Comparison of ENCODE assay signal across 12 cellular contexts in the genomic region with DNA sequence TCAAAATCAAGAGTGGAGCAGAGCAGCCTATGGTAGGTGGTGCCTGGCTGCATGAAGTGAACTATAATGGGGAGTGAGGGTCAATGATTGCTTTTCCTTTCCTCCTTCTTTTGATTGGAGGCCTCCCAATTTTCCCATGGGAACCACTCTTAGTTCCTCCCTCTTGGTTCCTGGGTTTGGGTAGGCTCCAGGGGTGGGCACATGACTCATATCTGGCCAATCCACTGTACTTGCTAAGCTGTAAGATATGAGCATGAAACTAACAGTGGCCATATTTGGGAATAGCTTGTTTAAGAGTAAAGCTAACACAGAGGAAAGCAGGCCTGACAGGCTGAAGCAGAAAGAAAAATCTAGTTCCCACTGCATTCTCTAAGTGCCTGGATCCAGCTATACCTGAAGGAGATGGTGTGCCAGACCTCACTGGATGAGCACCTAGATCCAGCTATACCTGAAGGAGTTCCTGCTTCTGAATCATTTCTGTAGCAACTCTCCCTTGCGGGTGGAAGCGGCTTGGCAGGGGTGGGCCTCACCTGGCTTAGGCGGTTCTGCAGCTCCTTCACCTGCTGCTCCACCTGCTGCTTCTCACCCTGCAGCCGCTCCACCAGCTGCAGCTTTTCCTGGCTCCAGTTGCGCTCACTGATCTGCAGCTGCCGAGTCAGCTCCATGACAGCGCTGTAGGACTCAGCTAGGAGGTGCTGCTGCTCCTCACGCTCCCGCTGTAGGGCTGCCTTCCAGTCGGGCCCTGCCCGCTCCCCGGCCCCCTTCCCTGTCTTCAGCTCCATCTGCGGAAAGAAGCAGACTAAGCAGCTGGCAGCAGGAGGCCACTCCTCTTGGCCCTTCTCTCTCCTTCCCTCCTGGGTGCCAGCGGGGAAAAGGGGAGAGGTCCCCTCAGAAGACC. TPM values are rescaled to one million over a fixed set of nuclear protein-coding genes. Genes with fewer than 3 reads are reported as not detected.
A peak's percentile ranks its signal among the peaks of the same experiment; 100 is the strongest.
DNase-seq lines count a peak whose midpoint lies in the region; ATAC-seq and TF ChIP-seq lines count a peak whose summit lies in the region.
"Had no signal": no experiment of that assay in that cellular context is flagged by ENCODE, and none has a peak within 500 bp of the region (broad histone marks: within the 10 kb centered on the region; RNA-seq: fewer than 3 reads in every experiment).

No MANE protein-coding gene starts in this region.

- DNase-seq in AG04449 (ENCODE audit: low read depth, low spot score) (peak; percentile 38), HFFc6 (peak; percentile 49), astrocyte of the cerebellum (ENCODE audit: low read depth) (peak; percentile 38), foreskin fibroblast (peak; percentile 37 to 66)
- no peak for DNase-seq in activated naive CD4-positive, alpha-beta T cell (lab: John Stamatoyannopoulos, UW)
- no peak for DNase-seq in effector memory CD8-positive, alpha-beta T cell
- DNase-seq in activated effector memory CD4-positive, alpha-beta T cell treated with anti-CD3 and anti-CD28 coated beads, Interleukin-2, amount 50 U/mL, for 16 hours: no peak
- DNase-seq: activated CD8-positive, alpha-beta memory T cell treated with anti-CD3 and anti-CD28 coated beads, Interleukin-2, amount 50 U/mL, for 4 hours; RPMI8226; uterus had no signal

- CTCF ChIA-PET in AG04449 (lab: Yijun Ruan, JAX): interaction anchor here (0.8 to 2.2 kb wide), 7 partner anchors 9 to 603 kb away, joined by 3 to 6 read pairs (median 4); a partner anchor contains a TSS

- H3K4me1 Mint-ChIP-seq in HFFc6 (ENCODE audit: low read depth): peaks cover 8% of the 10 kb centered on the region
- H3K4me1 Mint-ChIP-seq in effector memory CD8-positive, alpha-beta T cell (ENCODE audit: low read depth in 2 of 2): no peaks in the 10 kb centered on the region
- H3K4me1 Mint-ChIP-seq: CD14-positive monocyte had no signal

- in situ Hi-C loops in astrocyte of the cerebellum (cut with HindIII; ENCODE audit: low sequenced_read_pairs): loop anchor here (10.0 kb wide), 1 partner anchor 62 kb away; a partner anchor contains a TSS

- H3K36me3 Mint-ChIP-seq in HFFc6 (ENCODE audit: low read depth): peaks cover 33% of the 10 kb centered on the region
- H3K36me3 Mint-ChIP-seq in effector memory CD8-positive, alpha-beta T cell (ENCODE audit: insufficient read depth): peaks cover 3% of the 10 kb centered on the region

- POLR2A ChIA-PET in AG04449 (lab: Yijun Ruan, JAX): interaction anchor here (0.6 kb wide), 1 partner anchor 183 kb away, joined by 5 read pairs; no protein-coding TSS in a partner anchor

- TF ChIP-seq CTCF in AG04449 (IDR thresholded peaks at IDR 0.05; ENCODE audit: insufficient read depth, low read length, missing control alignments) (no peak), HFFc6 (IDR thresholded peaks at IDR 0.05) (no peak), astrocyte of the cerebellum (IDR thresholded peaks at IDR 0.05; ENCODE audit: low read depth, low read length, missing control alignments) (no peak), foreskin fibroblast (IDR thresholded peaks at IDR 0.05; ENCODE audit: low read depth, low read length) (no peak)

- no peak overlapping the region for H3K4me3 Mint-ChIP-seq in HFFc6
- no peak overlapping the region for H3K4me3 Mint-ChIP-seq in effector memory CD8-positive, alpha-beta T cell
- H3K4me3 Mint-ChIP-seq: CD14-positive monocyte had no signal

- H3K27me3 Mint-ChIP-seq in HFFc6 (ENCODE audit: insufficient read depth): peaks cover 3% of the 10 kb centered on the region; the same call in 1 of the 2 replicates
- no peaks in the 10 kb centered on the region for H3K27me3 Mint-ChIP-seq in effector memory CD8-positive, alpha-beta T cell

- no peaks in the 10 kb centered on the region for H3K9me3 Mint-ChIP-seq in HFFc6
- H3K9me3 Mint-ChIP-seq in effector memory CD8-positive, alpha-beta T cell: no peaks in the 10 kb centered on the region
- H3K9me3 Mint-ChIP-seq: CD14-positive monocyte had no signal

- ATAC-seq in GM19351 (IDR thresholded peaks at IDR 0.05; ENCODE audit: unreplicated experiment): no peak
- ATAC-seq in effector memory CD8-positive, alpha-beta T cell (replicated peaks): no peak

- H3K4me3 ChIP-seq in AG04449 (ENCODE audit: low read depth, low read length): no peak overlapping the region
- no peak overlapping the region for H3K4me3 ChIP-seq in astrocyte of the cerebellum (ENCODE audit: low read depth, low read length)
- no peak overlapping the region for H3K4me3 ChIP-seq in foreskin fibroblast (ENCODE audit: low read depth in 1 of 2, low read length in 2 of 2)
- H3K4me3 ChIP-seq: uterus had no signal

- H3K27ac Mint-ChIP-seq in HFFc6: peak overlapping the region; percentile 60
- H3K27ac Mint-ChIP-seq in effector memory CD8-positive, alpha-beta T cell: no peak overlapping the region

RNA-seq across cellular contexts. Expression of a gene that starts 29.0 kb away (rescaled TPM):
- total RNA-seq in HFFc6 (2021; fragmentation: NEBNext Ultra II Directional; extraction: Animal tissue kit (Norgen Biotek cat#: 25700)): 10 to 100 TPM in 5 of 6 experiments, 1 to 10 TPM in 1; 8.6 to 15.7 (median 14.0) TPM

RNA-seq across cellular contexts. Expression of a gene that starts 56.7 kb away (rescaled TPM):
- total RNA-seq in HFFc6 (2021; fragmentation: NEBNext Ultra II Directional; extraction: Animal tissue kit (Norgen Biotek cat#: 25700)): 10 to 100 TPM; 32.8 to 42.3 (median 37.2) TPM

Comparison
In these comparisons a context has a peak if more than half of its experiments do, and no peak if none do; other contexts are left out.
1. DNase-seq: peak in AG04449 (single experiment), HFFc6 (single experiment), astrocyte of the cerebellum (single experiment) and foreskin fibroblast (2 of 2); none in activated naive CD4-positive, alpha-beta T cell (0 of 4), effector memory CD8-positive, alpha-beta T cell (0 of 3) and activated effector memory CD4-positive, alpha-beta T cell treated with anti-CD3 and anti-CD28 coated beads, Interleukin-2, amount 50 U/mL, for 16 hours (single experiment).